Comparison of ENCODE assay signal across 8 cellular contexts in the genomic region with DNA sequence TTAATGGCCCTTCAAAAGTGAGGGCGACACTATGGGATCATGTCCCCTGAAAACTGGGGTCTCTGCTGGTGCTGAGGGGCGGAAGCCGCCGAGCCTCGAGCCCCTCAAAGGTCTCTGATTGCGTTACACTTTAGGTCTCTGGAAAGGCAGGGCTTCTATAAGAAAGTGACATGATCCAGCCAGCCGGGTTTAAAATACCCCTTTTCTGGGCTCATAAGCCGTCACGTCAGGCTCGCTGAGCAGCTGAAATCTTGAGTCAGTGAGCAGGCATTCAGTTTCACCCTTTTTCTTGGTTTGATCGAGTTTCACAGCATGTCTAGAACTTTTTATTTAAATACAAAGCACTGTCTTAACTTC. TPM values are rescaled to one million over a fixed set of nuclear protein-coding genes. Genes with fewer than 3 reads are reported as not detected.
DNase-seq lines count a peak whose midpoint lies in the region; ATAC-seq and TF ChIP-seq lines count a peak whose summit lies in the region.

No MANE protein-coding gene starts in this region.

- peak overlapping the region; percentile 64 for H3K4me2 ChIP-seq in GM23248 (ENCODE audit: unreplicated experiment)

- peak overlapping the region; percentile 96 for H3K27ac ChIP-seq in GM23248
- peak overlapping the region; percentile 89 for H3K27ac ChIP-seq in iPS-18a (ENCODE audit: low read length)

- peaks cover 28% of the 10 kb centered on the region for H3K79me2 ChIP-seq in GM23248 (ENCODE audit: insufficient read depth)

- H2AFZ ChIP-seq in GM23248, result peak overlapping the region; percentile 63

- H3K4me1 Mint-ChIP-seq in T-helper 17 cell, result peaks cover 26% of the 10 kb centered on the region

- ATAC-seq in T-helper 17 cell (no peak), GM18505 (IDR thresholded peaks at IDR 0.05; ENCODE audit: unreplicated experiment) (no peak), GM19328 (IDR thresholded peaks at IDR 0.05; ENCODE audit: unreplicated experiment) (no peak), HG02852 (IDR thresholded peaks at IDR 0.05; ENCODE audit: unreplicated experiment) (no peak)

- in situ Hi-C loops in GM23248 (cut with MboI), result no loop called here

- no peak for TF ChIP-seq POLR2A in GM18505 (IDR thresholded peaks at IDR 0.05; ENCODE audit: borderline replicate concordance, extremely low read depth, insufficient read depth, insufficient read length)

- H3K9ac ChIP-seq in GM23248 (peak overlapping the region; percentile 47), iPS-18a (ENCODE audit: low read length) (peak overlapping the region; percentile 97)

- peaks cover 20% of the 10 kb centered on the region for H3K36me3 ChIP-seq in GM23248 (ENCODE audit: low read depth)
- H3K36me3 ChIP-seq in iPS-18a (ENCODE audit: control insufficient read depth, low read depth, low read length), result peaks cover 27% of the 10 kb centered on the region

- H3K27me3 ChIP-seq in GM23248 (replicated peaks; ENCODE audit: insufficient read depth) (no peaks in the 10 kb centered on the region), iPS-18a (ENCODE audit: control insufficient read depth, insufficient read depth, low read length) (no peaks in the 10 kb centered on the region)

- H3K36me3 Mint-ChIP-seq in T-helper 17 cell (ENCODE audit: low read depth), result peaks cover 5% of the 10 kb centered on the region

- H3K27me3 Mint-ChIP-seq in T-helper 17 cell, result no peaks in the 10 kb centered on the region

- H3K9me2 ChIP-seq in GM23248 (ENCODE audit: insufficient read depth), result no peaks in the 10 kb centered on the region

- H3K4me1 ChIP-seq in GM23248 (ENCODE audit: insufficient read depth), result peaks cover 34% of the 10 kb centered on the region
- H3K4me1 ChIP-seq in iPS-18a (ENCODE audit: control insufficient read depth, low read depth, low read length), result peaks cover 9% of the 10 kb centered on the region

- WGBS in GM23248 (ENCODE audit: low coverage in 1 of 2, low lambda C conversion rate in 2 of 2, missing lambda C conversion rate in 2 of 2), 2 experiments, result 1 to 2% methylated on average over 11 of the region's 11 CpGs

- peaks cover 32% of the 10 kb centered on the region for H3F3A ChIP-seq in GM23248 (ENCODE audit: insufficient read depth)

- peak overlapping the region; percentile 99 for H3K4me3 Mint-ChIP-seq in T-helper 17 cell

- H3K9me3 ChIP-seq in GM23248 (ENCODE audit: low read depth), result no peaks in the 10 kb centered on the region
- H3K9me3 ChIP-seq in T-helper 17 cell (ENCODE audit: control insufficient read depth, low read length, poor library complexity, severe bottlenecking), result no peaks in the 10 kb centered on the region
- no peaks in the 10 kb centered on the region for H3K9me3 ChIP-seq in iPS-18a (ENCODE audit: control insufficient read depth, low read depth, low read length)

- no peaks in the 10 kb centered on the region for H4K20me1 ChIP-seq in GM23248 (ENCODE audit: insufficient read depth)

- H3K4me3 ChIP-seq in GM23248 (peak overlapping the region; percentile 84), iPS-18a (ENCODE audit: low read length) (peak overlapping the region; percentile 81)

- H3K27ac Mint-ChIP-seq in T-helper 17 cell, result peak overlapping the region; percentile 95

- DNase-seq in AG08396 (ENCODE audit: low spot score), result peak; percentile 29
- peak; percentile 64 for DNase-seq in GM23248
- no peak for DNase-seq in T-helper 17 cell
- DNase-seq in SKM-1 treated with dmso at 0.1 percent for 144 hours (lab: John Stamatoyannopoulos, UW; ENCODE audit: unreplicated experiment), result no peak

RNA-seq across cellular contexts. Expression of gene HMGB1, which starts 0.6 kb away (rescaled TPM):
- total RNA-seq in GM23248 (2014; rRNA removed; shearing (Covaris generic)), result 193 and 233 TPM in 2 replicates
- 417 and 430 TPM in 2 replicates for polyA plus RNA-seq in GM23248 (2016; fragmentation: Nextera tagmentation; extraction: Ambion mirVana)
- 100 to 1,000 TPM; 285 to 308 TPM for total RNA-seq in T-helper 17 cell

RNA-seq across cellular contexts. Expression of gene UBE2L5, which starts 44.0 kb away (rescaled TPM):
- not detected in 2 replicates for total RNA-seq in GM23248 (2014; rRNA removed; shearing (Covaris generic))
- not detected in 2 replicates for polyA plus RNA-seq in GM23248 (2016; fragmentation: Nextera tagmentation; extraction: Ambion mirVana)
- total RNA-seq in T-helper 17 cell, result not detected

Comparison
In these comparisons a context has a peak if more than half of its experiments do, and no peak if none do; other contexts are left out.
1. DNase-seq: peak in AG08396 (single experiment) and GM23248 (single experiment); none in T-helper 17 cell (0 of 3) and SKM-1 treated with dmso at 0.1 percent for 144 hours (single experiment).